Comparison of ENCODE assay signal across 10 cellular contexts in the genomic region with DNA sequence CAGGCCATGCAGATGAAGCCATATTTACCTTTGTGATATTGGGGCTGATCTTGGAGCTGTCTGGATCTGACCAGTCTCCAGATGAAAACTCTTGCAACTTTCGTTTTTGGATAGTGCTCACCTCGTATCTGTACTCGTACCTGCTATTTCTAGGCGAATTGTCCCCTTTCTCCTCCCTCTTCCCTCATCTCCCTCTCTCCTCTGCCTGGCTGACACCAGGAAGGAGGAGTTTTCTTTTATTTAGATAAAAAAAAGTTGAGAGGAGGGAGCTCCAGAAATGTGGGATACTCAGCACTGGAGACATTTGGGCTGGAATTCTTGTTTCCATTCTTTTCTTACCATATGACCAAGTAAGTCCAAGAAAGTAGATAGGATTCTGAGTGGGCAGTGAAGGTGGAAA. TPM values are rescaled to one million over a fixed set of nuclear protein-coding genes. Genes with fewer than 3 reads are reported as not detected.
DNase-seq lines count a peak whose midpoint lies in the region; ATAC-seq and TF ChIP-seq lines count a peak whose summit lies in the region.
"Had no signal": no experiment of that assay in that cellular context is flagged by ENCODE, and none has a peak within 500 bp of the region (broad histone marks: within the 10 kb centered on the region; RNA-seq: fewer than 3 reads in every experiment).

No MANE protein-coding gene starts in this region.

- no peaks in the 10 kb centered on the region for H3K27me3 ChIP-seq in A673 (replicated peaks; ENCODE audit: insufficient read depth, low read depth, low read length, poor library complexity)

- peaks cover 6% of the 10 kb centered on the region for H3K9me3 ChIP-seq in A673 (ENCODE audit: low read depth, low read length, poor library complexity, severe bottlenecking)

- intact Hi-C loops in A673 (cut with micrococcal nuclease; ENCODE audit: unreplicated experiment) = no loop called here
- intact Hi-C loops in left cardiac atrium (cut with DNase I) = loop anchor here in 1 of 2 donors (5.0 kb wide), 1 partner anchor 52 kb away; no protein-coding TSS in a partner anchor
- intact Hi-C loops in sciatic nerve (cut with DNase I) = no loop called here
- intact Hi-C loops in head of caudate nucleus (cut with DNase I) = no loop called here

- no peak for TF ChIP-seq CTCF in A673 (conservative IDR thresholded peaks at IDR 0.05; ENCODE audit: low read depth, low read length)

- H3K36me3 ChIP-seq in A673 (ENCODE audit: insufficient read depth, low read length, poor library complexity, severe bottlenecking) = no peaks in the 10 kb centered on the region

- H3K27ac ChIP-seq in A673 (ENCODE audit: low read depth, low read length, poor library complexity, severe bottlenecking) = peak overlapping the region; percentile 84
- peak overlapping the region; percentile 52 for H3K27ac ChIP-seq in angular gyrus (ENCODE audit: low read depth, low read length)

- ATAC-seq in left cardiac atrium (peak; percentile 16 to 50), sciatic nerve (peak; percentile 9)

- TSS peak; percentile 97 for BruUV-seq in A673 (replicated peaks; lab: Mats Ljungman, UMichigan)

- H3K4me3 ChIP-seq in A673 (ENCODE audit: low read depth, low read length, poor library complexity, severe bottlenecking) = peak overlapping the region; percentile 31

- H3K4me1 ChIP-seq in A673 (ENCODE audit: insufficient read depth, low read length, poor library complexity, severe bottlenecking) = peaks cover 41% of the 10 kb centered on the region

- POLR2A ChIA-PET in A673 (lab: Charles Lee; ENCODE audit: low non-redundant PET) = no interaction called here

- DNase-seq in A673 (ENCODE audit: low spot score) (no peak), left cardiac atrium (no peak), sciatic nerve (ENCODE audit: low spot score) (no peak), cortex of kidney (lab: John Stamatoyannopoulos, UW) (no peak), amygdala (lab: John Stamatoyannopoulos, UW) (no peak), HPDE6-E6E7 (ENCODE audit: extremely low spot score) (no peak), head of caudate nucleus (no peak)
- DNase-seq: occipital lobe, substantia nigra had no signal

- CTCF ChIA-PET in A673 (lab: Charles Lee) = no interaction called here

RNA-seq across cellular contexts. Expression of a gene that starts 54.6 kb away (rescaled TPM):
- 78.6 and 81.3 TPM in 2 replicates for total RNA-seq in A673 (2021)
- 10 to 100 TPM; 40.8 to 55.4 TPM for total RNA-seq in left cardiac atrium
- 85.8 TPM for total RNA-seq in sciatic nerve
